Comparison of ENCODE assay signal across 8 cellular contexts in the genomic region with DNA sequence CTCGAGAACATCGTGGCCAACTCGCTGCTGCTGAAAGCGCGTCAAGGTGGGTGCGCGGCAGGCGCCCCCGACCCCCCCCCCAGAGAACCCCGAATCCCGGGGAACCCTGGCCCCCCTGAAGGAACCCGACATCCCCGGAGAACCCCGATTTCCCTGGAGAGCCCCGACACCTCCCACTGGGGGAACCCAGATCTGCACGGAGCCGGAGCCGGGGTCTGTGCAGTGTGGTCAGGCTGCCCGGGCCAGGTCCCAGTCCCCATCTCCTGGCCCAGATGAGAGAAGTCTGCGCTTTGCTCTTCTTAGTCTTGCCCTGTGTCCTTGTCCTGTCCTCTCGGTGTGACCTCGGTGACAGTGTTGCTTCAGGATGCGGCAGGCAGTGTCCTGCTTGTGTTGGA. TPM values are rescaled to one million over a fixed set of nuclear protein-coding genes. Genes with fewer than 3 reads are reported as not detected.
DNase-seq lines count a peak whose midpoint lies in the region; ATAC-seq and TF ChIP-seq lines count a peak whose summit lies in the region.

No MANE protein-coding gene starts in this region.

- no peak for DNase-seq in GM06990 (ENCODE audit: extremely low read depth, insufficient read length)
- no peak for DNase-seq in RWPE1 (ENCODE audit: low spot score)
- no peak for DNase-seq in esophagus squamous epithelium (lab: John Stamatoyannopoulos, UW)
- no peak for DNase-seq in hippocampal formation (lab: John Stamatoyannopoulos, UW)
- DNase-seq in SKM-1 treated with dmso at 0.1 percent for 144 hours (lab: John Stamatoyannopoulos, UW; ENCODE audit: unreplicated experiment) = no peak
- no peak for DNase-seq in Ammon's horn (ENCODE audit: low spot score)
- DNase-seq in left lobe of liver (ENCODE audit: low spot score) = no peak

- intact Hi-C loops in esophagus squamous epithelium (cut with DNase I) = no loop called here

- peak overlapping the region; percentile 79 for H3K27ac ChIP-seq in RWPE1
- H3K27ac ChIP-seq in esophagus squamous epithelium = peak overlapping the region; percentile 85 to 94 (median 90)
- H3K27ac ChIP-seq in neutrophil = no peak overlapping the region

- H3K4me3 ChIP-seq in GM06990 (replicated peaks; ENCODE audit: low read depth, low read length) (peak overlapping the region; percentile 87), esophagus squamous epithelium (peak overlapping the region; percentile 63 to 96 (median 91)), neutrophil (ENCODE audit: low read depth in 1 of 2, low read length in 1 of 2) (peak overlapping the region; percentile 91 to 95)

- no peak for ATAC-seq in left lobe of liver

- no peaks in the 10 kb centered on the region for H3K9me3 ChIP-seq in esophagus squamous epithelium
- H3K9me3 ChIP-seq in neutrophil = no peaks in the 10 kb centered on the region

- POLR2A ChIA-PET in RWPE1 (lab: Yijun Ruan, JAX; ENCODE audit: low non-redundant PET) = interaction anchor here (1.0 kb wide), 1 partner anchor 32 kb away, joined by 3 read pairs; no protein-coding TSS in a partner anchor

- peaks cover 3% of the 10 kb centered on the region for H3K36me3 ChIP-seq in GM06990 (ENCODE audit: control insufficient read depth, insufficient read depth, low read length)
- H3K36me3 ChIP-seq in esophagus squamous epithelium = peaks cover 0 to 4% (median 0%) of the 10 kb centered on the region in 3 donors
- H3K36me3 ChIP-seq in neutrophil = no peaks in the 10 kb centered on the region

- CTCF ChIA-PET in RWPE1 (lab: Yijun Ruan, JAX) = interaction anchor here (1.3 kb wide), 1 partner anchor 74 kb away, joined by 6 read pairs; no protein-coding TSS in a partner anchor

- no peak for TF ChIP-seq POLR2A in esophagus squamous epithelium (IDR thresholded peaks at IDR 0.05)

- no peaks in the 10 kb centered on the region for H3K27me3 ChIP-seq in GM06990 (replicated peaks; ENCODE audit: control insufficient read depth, insufficient read depth, low read length)
- no peaks in the 10 kb centered on the region for H3K27me3 ChIP-seq in esophagus squamous epithelium
- peaks cover 14% of the 10 kb centered on the region for H3K27me3 ChIP-seq in neutrophil

- WGBS in esophagus squamous epithelium, 2 donors = 0% methylated on average over 1 of the region's 23 CpGs; no CpG with 5 or more reads in 1 of the 2 donors

- H3K4me1 ChIP-seq in esophagus squamous epithelium (peaks cover 15 to 44% (median 23%) of the 10 kb centered on the region in 3 donors), neutrophil (ENCODE audit: control insufficient read depth in 1 of 2, insufficient read depth in 1 of 2, low read depth in 1 of 2, low read length in 1 of 2) (peaks cover 24 to 27% of the 10 kb centered on the region in 2 experiments)

- TF ChIP-seq CTCF in GM06990 (IDR thresholded peaks at IDR 0.05; ENCODE audit: insufficient read depth, low read length, poor library complexity, severe bottlenecking) (no peak), RWPE1 (conservative IDR thresholded peaks at IDR 0.05; ENCODE audit: low read depth) (no peak), esophagus squamous epithelium (IDR thresholded peaks at IDR 0.05) (no peak), neutrophil (IDR thresholded peaks at IDR 0.05) (no peak)

RNA-seq across cellular contexts. Expression of a gene that starts 0.7 kb away (rescaled TPM):
- total RNA-seq in esophagus squamous epithelium = 1 to 10 TPM; 2.9 to 5.5 (median 3.7) TPM
- 3.2 TPM for total RNA-seq in left lobe of liver

RNA-seq across cellular contexts. Expression of a gene that starts 0.9 kb away (rescaled TPM):
- 10 to 100 TPM; 22.6 to 31.3 (median 24.7) TPM for total RNA-seq in esophagus squamous epithelium
- total RNA-seq in left lobe of liver = 18.7 TPM
